22 cellular contexts compared by ENCODE assay signal in the genomic region with DNA sequence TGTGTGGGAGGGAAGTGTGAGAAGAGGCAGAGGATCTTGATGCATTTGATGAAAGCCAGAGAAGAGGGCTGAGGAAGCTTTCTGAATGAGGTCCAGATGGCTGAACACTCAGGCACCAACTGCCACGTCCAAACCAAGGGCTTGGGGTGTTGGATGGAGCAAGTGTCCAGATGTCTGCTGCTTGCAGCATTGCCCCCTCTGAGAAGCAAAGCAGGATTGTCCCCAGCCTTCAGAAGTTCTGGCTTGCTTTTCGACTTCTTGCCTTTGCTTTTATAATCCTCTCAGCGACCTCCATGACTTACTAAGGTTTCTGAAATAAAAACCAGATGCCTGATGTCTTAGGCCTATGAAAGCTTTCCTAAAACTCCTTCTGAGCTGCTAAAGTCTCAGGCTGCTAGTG.
"Had no signal": no experiment of that assay in that cellular context is flagged by ENCODE, and none has a peak within 500 bp of the region (broad histone marks: within the 10 kb centered on the region; RNA-seq: fewer than 3 reads in every experiment).

No MANE protein-coding gene starts in this region.

- DNase-seq: activated CD4-positive, alpha-beta T cell treated with anti-CD3 and anti-CD28 coated beads for 1 hour; activated CD4-positive, alpha-beta T cell treated with anti-CD3 and anti-CD28 coated beads, Interleukin-2, amount 50 U/mL, for 1 hour; activated CD8-positive, alpha-beta T cell treated with anti-CD3 and anti-CD28 coated beads, Interleukin-2, amount 10 ng/mL, durations not matched to agents 7 days and 5 days; activated gamma-delta T cell treated with Interleukin-2 at 50 U/mL for 16 hours; amniotic stem cell; effector CD4-positive, alpha-beta T cell; erythroblast; foreskin melanocyte; lower lobe of right lung; mesendoderm; naive thymus-derived CD4-positive, alpha-beta T cell; pancreas; psoas muscle; stimulated activated CD4-positive, alpha-beta T cell treated with anti-CD3 and anti-CD28 coated beads, Interleukin-12 subunit alpha, Interleukin-12 subunit beta, amount 100 ng/mL, for 4 hours; stimulated activated CD4-positive, alpha-beta T cell treated with anti-CD3 and anti-CD28 coated beads, Interleukin-4, amount 100 ng/mL, for 4 hours; stimulated activated naive CD8-positive, alpha-beta T cell treated with anti-CD3 and anti-CD28 coated beads, Interleukin-15, Interleukin-2, amounts not matched to agents 100 U/mL and 50 U/mL, for 24 hours; T-helper 1 cell; upper lobe of right lung had no signal

- H3K27ac Mint-ChIP-seq: activated CD8-positive, alpha-beta T cell treated with anti-CD3 and anti-CD28 coated beads, Interleukin-2, amount 10 ng/mL, durations not matched to agents 7 days and 5 days; activated naive CD4-positive, alpha-beta T cell treated with anti-CD3 and anti-CD28 coated beads, Interleukin-2, amount 50 U/mL, for 72 hours; activated T-helper 1 cell treated with anti-CD3 and anti-CD28 coated beads, Interleukin-12 subunit alpha, Interleukin-12 subunit beta, Interleukin-2, Interleukin-4 antibody, amounts not matched to agents 30 ng/mL and 10 ng/mL and 1 ng/mL, durations not matched to agents 14 hours and 24 hours and 36 hours; naive thymus-derived CD4-positive, alpha-beta T cell had no signal

- H3K4me3 ChIP-seq: lower lobe of right lung, pancreas, psoas muscle, right atrium auricular region, upper lobe of right lung had no signal

- H3K4me1 Mint-ChIP-seq: naive thymus-derived CD4-positive, alpha-beta T cell had no signal

- H3K4me3 Mint-ChIP-seq: activated CD8-positive, alpha-beta T cell treated with anti-CD3 and anti-CD28 coated beads, Interleukin-2, amount 10 ng/mL, durations not matched to agents 7 days and 5 days; activated T-helper 1 cell treated with anti-CD3 and anti-CD28 coated beads, Interleukin-12 subunit alpha, Interleukin-12 subunit beta, Interleukin-2, Interleukin-4 antibody, amounts not matched to agents 30 ng/mL and 10 ng/mL and 1 ng/mL, durations not matched to agents 14 hours and 24 hours and 36 hours; naive thymus-derived CD4-positive, alpha-beta T cell had no signal

- ATAC-seq: activated CD8-positive, alpha-beta T cell treated with anti-CD3 and anti-CD28 coated beads, Interleukin-2, amount 10 ng/mL, durations not matched to agents 7 days and 5 days; activated naive CD4-positive, alpha-beta T cell treated with anti-CD3 and anti-CD28 coated beads, Interleukin-2, amount 50 U/mL, for 72 hours; left lobe of liver; lower lobe of right lung; naive thymus-derived CD4-positive, alpha-beta T cell; pancreas; psoas muscle; stimulated activated naive CD8-positive, alpha-beta T cell treated with anti-CD3 and anti-CD28 coated beads, Interleukin-15, Interleukin-2, amounts not matched to agents 100 U/mL and 50 U/mL, for 24 hours; upper lobe of right lung had no signal
